ENCODE assay signal across 10 cellular contexts in the genomic region with DNA sequence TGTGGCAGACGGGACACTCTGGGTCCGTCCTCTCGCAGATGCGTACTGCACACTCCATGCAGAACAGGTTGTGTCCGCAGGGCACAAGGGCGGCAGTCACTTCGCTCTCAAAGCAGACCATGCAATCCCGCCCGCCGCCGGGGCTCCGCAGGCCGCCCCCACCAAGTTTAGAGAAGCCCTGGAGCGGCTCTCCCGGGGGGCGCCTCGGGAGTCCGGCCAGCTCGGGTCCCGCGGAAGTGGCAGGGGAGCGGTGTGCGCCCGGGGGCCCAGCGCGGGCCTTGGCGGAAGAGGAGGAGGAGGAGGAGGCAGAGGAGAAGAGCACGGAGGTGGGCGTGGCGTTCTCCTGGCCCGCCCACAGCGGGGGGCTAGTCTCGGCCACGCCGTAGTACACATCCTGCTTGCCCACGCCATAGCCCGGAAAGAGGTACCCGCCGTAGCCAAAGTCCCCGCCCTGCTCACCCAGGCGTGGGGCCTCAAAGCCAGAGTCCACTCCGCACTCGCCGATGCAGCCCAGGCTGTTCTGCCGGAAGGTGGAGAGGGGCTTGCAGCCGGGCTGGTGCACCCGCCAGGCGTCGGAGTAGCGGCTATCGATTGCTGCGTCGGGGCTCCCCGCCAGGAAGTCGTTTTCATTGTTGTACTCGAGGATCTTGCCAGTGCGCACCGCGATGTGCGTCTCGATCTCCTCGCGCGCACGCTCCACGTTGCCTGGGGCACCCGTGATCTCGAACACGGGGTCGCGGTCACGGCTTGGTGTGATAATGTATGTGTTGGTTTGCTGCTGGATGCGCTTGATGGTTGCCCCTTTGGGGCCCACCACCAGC. TPM values are rescaled to one million over a fixed set of nuclear protein-coding genes. Genes with fewer than 3 reads are reported as not detected.
DNase-seq lines count a peak whose midpoint lies in the region; ATAC-seq lines count a peak whose summit lies in the region.
"Had no signal": no experiment of that assay in that cellular context is flagged by ENCODE, and none has a peak within 500 bp of the region (broad histone marks: within the 10 kb centered on the region; RNA-seq: fewer than 3 reads in every experiment).

No MANE protein-coding gene starts in this region.

- intact Hi-C loops in left cardiac atrium (cut with DNase I): no loop called here

- no peaks in the 10 kb centered on the region for H3K27me3 ChIP-seq in NT2/D1 (ENCODE audit: insufficient read depth, insufficient read length)

- peaks cover 64% of the 10 kb centered on the region for H3K36me3 ChIP-seq in NT2/D1 (ENCODE audit: insufficient read depth, insufficient read length, low read length)

- DNase-seq in NT2/D1 (ENCODE audit: low read depth, low spot score) (no peak), left cardiac atrium (peak; percentile 79), retina (peak; percentile 78), NOMO-1 treated with dmso at 0.1 percent for 144 hours (lab: John Stamatoyannopoulos, UW; ENCODE audit: unreplicated experiment) (no peak), NCI-H446 treated with DMSO at 0.1 percent for 48 hours (lab: John Stamatoyannopoulos, UW) (no peak)
- DNase-seq: cerebellar nuclear complex, SHP77 treated with DMSO at 0.1 percent for 48 hours had no signal

- no peaks in the 10 kb centered on the region for H3K9me3 ChIP-seq in NT2/D1 (ENCODE audit: insufficient read depth, low read length)

- ATAC-seq in GM18498 (IDR thresholded peaks at IDR 0.05; ENCODE audit: unreplicated experiment) (peak; percentile 48), left cardiac atrium (peak; percentile 70 to 78), HG03045 (IDR thresholded peaks at IDR 0.05; ENCODE audit: unreplicated experiment) (no peak), GM21825 (IDR thresholded peaks at IDR 0.05; ENCODE audit: unreplicated experiment) (no peak)

- peak overlapping the region; percentile 37 for H3K9ac ChIP-seq in NT2/D1 (ENCODE audit: insufficient read length, low read depth)

- peaks cover 47% of the 10 kb centered on the region for H3K4me1 ChIP-seq in NT2/D1 (ENCODE audit: insufficient read depth, insufficient read length)

- H3K4me3 ChIP-seq in NT2/D1 (ENCODE audit: insufficient read length, low read depth): no peak overlapping the region

RNA-seq across cellular contexts. Expression of a gene that starts 5.4 kb away (rescaled TPM):
- under 1 TPM; 0.15 to 0.42 TPM for total RNA-seq in left cardiac atrium

RNA-seq across cellular contexts. Expression of a gene that starts 15.9 kb away (rescaled TPM):
- not detected for total RNA-seq in left cardiac atrium

RNA-seq across cellular contexts. Expression of a gene that starts 22.2 kb away (rescaled TPM):
- 10 to 100 TPM; 48.9 to 54.4 TPM for total RNA-seq in left cardiac atrium

RNA-seq across cellular contexts. Expression of a gene that starts 23.2 kb away (rescaled TPM):
- total RNA-seq in left cardiac atrium: 10 to 100 TPM; 23.6 to 27.2 TPM

RNA-seq across cellular contexts. Expression of a gene that starts 37.7 kb away (rescaled TPM):
- 100 to 1,000 TPM; 264 to 384 TPM for total RNA-seq in left cardiac atrium

Comparison
In these comparisons a context has a peak if more than half of its experiments do, and no peak if none do; other contexts are left out.
1. ATAC-seq: peak in GM18498 (single experiment) and left cardiac atrium (2 of 2); none in HG03045 (single experiment) and GM21825 (single experiment).
2. DNase-seq: peak in left cardiac atrium (single experiment) and retina (single experiment); none in NT2/D1 (single experiment), NOMO-1 treated with dmso at 0.1 percent for 144 hours (single experiment) and NCI-H446 treated with DMSO at 0.1 percent for 48 hours (single experiment).